ENCODE assay signal across 8 cellular contexts in the genomic region with DNA sequence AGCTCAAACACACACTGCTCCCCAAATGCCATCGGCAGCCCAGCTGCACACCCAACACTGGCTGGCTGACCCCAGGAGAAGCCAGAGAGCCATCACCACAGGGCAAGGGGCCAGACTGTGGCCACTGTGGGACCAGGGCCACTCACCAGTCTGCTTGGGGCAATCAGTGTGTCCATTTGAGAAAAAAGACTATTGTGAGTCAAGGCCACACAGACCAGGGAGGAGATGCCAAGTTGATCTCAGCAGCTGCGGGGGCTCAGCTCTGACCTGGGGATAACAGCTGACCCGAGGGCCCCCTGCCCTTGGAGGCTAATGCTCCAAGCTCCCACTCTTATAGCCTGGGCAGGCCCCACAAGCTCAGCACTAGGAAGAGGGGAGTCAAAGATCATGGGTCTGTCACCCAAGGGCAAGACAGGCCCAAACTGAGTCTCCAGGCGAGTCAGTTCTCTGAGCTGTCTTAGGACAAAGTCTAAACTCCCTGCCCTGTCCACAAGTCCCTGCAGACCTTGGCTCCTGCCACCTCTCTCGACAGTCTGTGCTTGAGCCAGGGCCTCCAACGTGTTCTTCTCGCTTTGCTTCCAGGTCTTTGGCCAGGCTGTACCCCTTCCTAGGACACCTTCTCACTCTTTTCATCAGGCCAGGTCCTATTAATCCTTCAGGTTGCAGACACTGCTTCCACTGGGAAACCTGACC. TPM values are rescaled to one million over a fixed set of nuclear protein-coding genes. Genes with fewer than 3 reads are reported as not detected.
A peak's percentile ranks its signal among the peaks of the same experiment; 100 is the strongest.
DNase-seq lines count a peak whose midpoint lies in the region; ATAC-seq and TF ChIP-seq lines count a peak whose summit lies in the region.
"Had no signal": no experiment of that assay in that cellular context is flagged by ENCODE, and none has a peak within 500 bp of the region (broad histone marks: within the 10 kb centered on the region; RNA-seq: fewer than 3 reads in every experiment).

No MANE protein-coding gene starts in this region.

- peak overlapping the region; percentile 79 to 84 for H3K27ac Mint-ChIP-seq in activated naive CD4-positive, alpha-beta T cell treated with anti-CD3 and anti-CD28 coated beads, Interleukin-2, amount 50 U/mL, for 72 hours
- no peak overlapping the region for H3K27ac Mint-ChIP-seq in GM23338

- no peaks in the 10 kb centered on the region for H3K9me2 ChIP-seq in GM23338 (ENCODE audit: insufficient read depth)

- peaks cover 9% of the 10 kb centered on the region; the same call in 1 of the 2 replicates for H3F3A ChIP-seq in GM23338 (replicated peaks; ENCODE audit: low read depth)

- no peak overlapping the region for H3K4me3 ChIP-seq in HUES6 (ENCODE audit: low read depth, low read length)
- no peak overlapping the region for H3K4me3 ChIP-seq in right lobe of liver
- H3K4me3 ChIP-seq in GM23338, result no peak overlapping the region

- H3K4me1 ChIP-seq in HUES6 (ENCODE audit: control insufficient read depth, insufficient read depth, low read length) (peaks cover 75% of the 10 kb centered on the region), right lobe of liver (peaks cover 2 to 83% (median 52%) of the 10 kb centered on the region in 4 donors), GM23338 (ENCODE audit: insufficient read depth) (peaks cover 38% of the 10 kb centered on the region)

- peaks cover 62% of the 10 kb centered on the region for H3K4me1 Mint-ChIP-seq in GM23338

- no peak for DNase-seq in activated naive CD4-positive, alpha-beta T cell treated with anti-CD3 and anti-CD28 coated beads, Interleukin-2, amount 50 U/mL, for 72 hours (ENCODE audit: low spot score in 2 of 2)
- DNase-seq in right lobe of liver (peak in 1 of 3 donors; percentile 53), substantia nigra (lab: John Stamatoyannopoulos, UW) (peak in 29 of 49 donors; percentile 4 to 64 (median 40)), COLO829 (ENCODE audit: low spot score) (no peak), RKO (ENCODE audit: low spot score) (no peak), GM23338 (ENCODE audit: low spot score) (no peak)
- DNase-seq: NCI-H345 had no signal

- H3K4me3 Mint-ChIP-seq in GM23338, result no peak overlapping the region

- no peak overlapping the region for H3K4me2 ChIP-seq in GM23338

- peak in 1 of 2 donors; percentile 8 for ATAC-seq in activated naive CD4-positive, alpha-beta T cell treated with anti-CD3 and anti-CD28 coated beads, Interleukin-2, amount 50 U/mL, for 72 hours
- ATAC-seq in right lobe of liver, result peak in 1 of 4 donors; percentile 2
- ATAC-seq in GM23338, result no peak

- TF ChIP-seq CTCF in right lobe of liver (IDR thresholded peaks at IDR 0.05) (no peak), GM23338 (conservative IDR thresholded peaks at IDR 0.05; ENCODE audit: low read depth in 2 of 2) (no peak)

- H3K9me3 ChIP-seq in HUES6 (ENCODE audit: control insufficient read depth, insufficient read depth, low read depth, low read length) (no peaks in the 10 kb centered on the region), right lobe of liver (no peaks in the 10 kb centered on the region)

- H3K27me3 ChIP-seq in HUES6 (ENCODE audit: control insufficient read depth, insufficient read depth, low read length), result no peaks in the 10 kb centered on the region
- H3K27me3 ChIP-seq in right lobe of liver, result no peaks in the 10 kb centered on the region
- no peaks in the 10 kb centered on the region for H3K27me3 ChIP-seq in GM23338 (ENCODE audit: insufficient read depth)

- 15% methylated on average over 5 of the region's 7 CpGs for WGBS in right lobe of liver (ENCODE audit: insufficient coverage, low coverage, low lambda C conversion rate, missing lambda C conversion rate)

- peak overlapping the region; percentile 25 for H3K9ac ChIP-seq in HUES6 (ENCODE audit: low read length)

- H3K36me3 ChIP-seq in HUES6 (ENCODE audit: control insufficient read depth, insufficient read depth, low read length) (peaks cover 5% of the 10 kb centered on the region; the same call in 1 of the 2 replicates), right lobe of liver (peaks cover 0 to under 1% (median 0%) of the 10 kb centered on the region in 4 donors), GM23338 (ENCODE audit: insufficient read depth) (no peaks in the 10 kb centered on the region)

- peaks cover 5% of the 10 kb centered on the region; the same call in 1 of the 2 replicates for H4K20me1 ChIP-seq in GM23338 (replicated peaks; ENCODE audit: insufficient read depth)

- H3K27ac ChIP-seq in HUES6 (ENCODE audit: low read depth, low read length), result no peak overlapping the region
- peak overlapping the region; percentile 19 to 58 (median 43) for H3K27ac ChIP-seq in right lobe of liver
- peak overlapping the region; percentile 56 for H3K27ac ChIP-seq in substantia nigra (ENCODE audit: low read depth, low read length, poor library complexity, severe bottlenecking)
- H3K27ac ChIP-seq in GM23338 (ENCODE audit: low read depth), result no peak overlapping the region

- H3K27me3 Mint-ChIP-seq in GM23338 (ENCODE audit: insufficient read depth, low read depth, poor library complexity), result peaks cover 15% of the 10 kb centered on the region

- H2AFZ ChIP-seq in GM23338, result no peak overlapping the region

- peaks cover 5 to 7% of the 10 kb centered on the region in 2 donors for H3K36me3 Mint-ChIP-seq in activated naive CD4-positive, alpha-beta T cell treated with anti-CD3 and anti-CD28 coated beads, Interleukin-2, amount 50 U/mL, for 72 hours
- no peaks in the 10 kb centered on the region for H3K36me3 Mint-ChIP-seq in GM23338 (ENCODE audit: low read depth)

- intact Hi-C loops in right lobe of liver (cut with DNase I), result no loop called here

- no peaks in the 10 kb centered on the region for H3K9me3 Mint-ChIP-seq in activated naive CD4-positive, alpha-beta T cell treated with anti-CD3 and anti-CD28 coated beads, Interleukin-2, amount 50 U/mL, for 72 hours
- no peaks in the 10 kb centered on the region for H3K9me3 Mint-ChIP-seq in GM23338

- TF ChIP-seq POLR2A in right lobe of liver (IDR thresholded peaks at IDR 0.05), result no peak

- peaks cover 26% of the 10 kb centered on the region for H3K79me2 ChIP-seq in GM23338 (replicated peaks; ENCODE audit: insufficient read depth)

TF ChIP-seq in GM23338, 12 proteins besides CTCF, POLR2A, EP300 and RAD21 (continues in another document):
- TF ChIP-seq CREB1 (CRISPR knock-in tag; IDR thresholded peaks at IDR 0.05; ENCODE audit: low read depth) (no peak), POLR2AphosphoS5 (IDR thresholded peaks at IDR 0.05; ENCODE audit: low read depth) (no peak)

RNA-seq across cellular contexts. Expression of a gene that starts 30.1 kb away (rescaled TPM):
- total RNA-seq in activated naive CD4-positive, alpha-beta T cell treated with anti-CD3 and anti-CD28 coated beads, Interleukin-2, amount 50 U/mL, for 72 hours, result 10 to 100 TPM; 26.7 to 29.2 TPM
- total RNA-seq in right lobe of liver, result 1 to 10 TPM; 1.7 to 7.6 (median 3.7) TPM
- 32.9 and 35.6 TPM in 2 replicates for total RNA-seq in GM23338 (2014; rRNA removed; shearing (Covaris generic))
- polyA plus RNA-seq in GM23338 (2016; fragmentation: Nextera tagmentation; extraction: Ambion mirVana), result 18.2 and 19.6 TPM in 2 replicates

Comparison
In these comparisons a context has a peak if more than half of its experiments do, and no peak if none do; other contexts are left out.
1. H3K27ac ChIP-seq: peak in right lobe of liver (3 of 3) and substantia nigra (single experiment); none in HUES6 (single experiment) and GM23338 (single experiment).
2. DNase-seq: peak in substantia nigra (29 of 49); none in activated naive CD4-positive, alpha-beta T cell treated with anti-CD3 and anti-CD28 coated beads, Interleukin-2, amount 50 U/mL, for 72 hours (0 of 2), COLO829 (single experiment), RKO (single experiment) and GM23338 (single experiment).